ENCODE assay signal across 10 cellular contexts in the genomic region with DNA sequence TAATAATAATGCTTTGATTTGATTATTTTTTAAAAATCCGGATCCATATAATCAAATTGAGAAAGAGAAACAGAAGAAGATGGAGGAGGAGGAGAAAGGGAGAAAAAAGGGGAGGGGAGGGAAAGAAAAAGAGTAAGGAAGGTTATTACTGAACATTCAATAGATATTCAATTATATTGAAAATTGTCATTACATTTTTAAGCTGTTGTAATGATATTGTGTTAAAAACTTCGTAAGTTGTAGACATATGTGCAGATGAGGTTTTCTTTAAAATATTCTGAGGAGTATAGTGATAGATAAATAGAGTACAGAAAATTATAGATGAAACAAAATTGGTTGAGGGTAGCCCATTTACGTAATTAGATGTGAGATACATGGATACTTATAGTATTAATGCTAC.
"Had no signal": no experiment of that assay in that cellular context is flagged by ENCODE, and none has a peak within 500 bp of the region (broad histone marks: within the 10 kb centered on the region; RNA-seq: fewer than 3 reads in every experiment).

No MANE protein-coding gene starts in this region.

- DNase-seq: GM23248, GOT3, H7, H9, HCEC 1CT, HFFc6 had no signal

- H3K4me3 ChIP-seq: GM23248, GM23338, HAP-1 had no signal

- H2AFZ ChIP-seq: GM23248, GM23338 had no signal

- H3K9me3 ChIP-seq: HAP-1 had no signal

- H3K36me3 ChIP-seq: HAP-1 had no signal

- H3K4me2 ChIP-seq: GM23338 had no signal

- ATAC-seq: GM23338, HCT116 had no signal

- H3K9ac ChIP-seq: GM23248 had no signal

- H3K27ac ChIP-seq: GM23248 had no signal

- FAIRE-seq: H1 had no signal
